10 cellular contexts compared by ENCODE assay signal in genomic region chr10:102775201-102775972, GRCh38. TPM values are rescaled to one million over a fixed set of nuclear protein-coding genes. Genes with fewer than 3 reads are reported as not detected.
A peak's percentile ranks its signal among the peaks of the same experiment; 100 is the strongest.
DNase-seq lines count a peak whose midpoint lies in the region; ATAC-seq and TF ChIP-seq lines count a peak whose summit lies in the region.
"Had no signal": no experiment of that assay in that cellular context is flagged by ENCODE, and none has a peak within 500 bp of the region (broad histone marks: within the 10 kb centered on the region; RNA-seq: fewer than 3 reads in every experiment).

No MANE protein-coding gene starts in this region.

- H3K27ac ChIP-seq in ACC112 (ENCODE audit: low read depth, low read length): peak overlapping the region; percentile 86
- peak overlapping the region; percentile 72 for H3K27ac ChIP-seq in SJSA1
- H3K27ac ChIP-seq in neural progenitor cell: no peak overlapping the region

- no peaks in the 10 kb centered on the region for H3K27me3 ChIP-seq in ACC112 (ENCODE audit: insufficient read depth, low read length)
- H3K27me3 ChIP-seq in SJSA1 (replicated peaks): no peaks in the 10 kb centered on the region
- no peaks in the 10 kb centered on the region for H3K27me3 ChIP-seq in neural progenitor cell

- no peak for ATAC-seq in GM21529 (IDR thresholded peaks at IDR 0.05; ENCODE audit: unreplicated experiment)

- peak overlapping the region; percentile 99 for H3K27ac Mint-ChIP-seq in neural progenitor cell

- no peak overlapping the region for H2AFZ ChIP-seq in ACC112 (ENCODE audit: low read length, unreplicated experiment)
- H2AFZ ChIP-seq in neural progenitor cell (replicated peaks): no peak overlapping the region

- H3K4me3 Mint-ChIP-seq in neural progenitor cell: peak overlapping the region; percentile 85

- DNase-seq in SJSA1 (ENCODE audit: low read depth in 1 of 2, low spot score in 2 of 2): no peak
- DNase-seq in fibroblast of villous mesenchyme (ENCODE audit: low read depth): peak; percentile 57
- no peak for DNase-seq in neural progenitor cell (ENCODE audit: low spot score)
- no peak for DNase-seq in D341Med (ENCODE audit: low spot score)
- DNase-seq in NCI-H128 (lab: John Stamatoyannopoulos, UW; ENCODE audit: unreplicated experiment): no peak
- no peak for DNase-seq in AG20443 (ENCODE audit: low spot score)
- DNase-seq: NCI-H187 had no signal

- H4K20me1 ChIP-seq in neural progenitor cell (ENCODE audit: low read depth): peaks cover 28% of the 10 kb centered on the region

- H3K36me3 ChIP-seq in ACC112 (ENCODE audit: insufficient read depth, low read length): no peaks in the 10 kb centered on the region
- H3K36me3 ChIP-seq in SJSA1: no peaks in the 10 kb centered on the region
- H3K36me3 ChIP-seq in neural progenitor cell: no peaks in the 10 kb centered on the region

- TF ChIP-seq CTCF in fibroblast of villous mesenchyme (IDR thresholded peaks at IDR 0.05; ENCODE audit: insufficient read depth, low read depth, low read length) (no peak), neural progenitor cell (IDR thresholded peaks at IDR 0.05) (no peak)

- peaks cover 34% of the 10 kb centered on the region for H3F3A ChIP-seq in neural progenitor cell (ENCODE audit: low read depth)

- no peak overlapping the region for H3K9ac ChIP-seq in neural progenitor cell

- H3K4me1 ChIP-seq in ACC112 (ENCODE audit: control insufficient read depth, insufficient read depth, low read length, unreplicated experiment): peaks cover 75% of the 10 kb centered on the region
- peaks cover 31% of the 10 kb centered on the region for H3K4me1 ChIP-seq in SJSA1 (replicated peaks)
- peaks cover 43% of the 10 kb centered on the region for H3K4me1 ChIP-seq in neural progenitor cell

- peaks cover 7% of the 10 kb centered on the region for H3K27me3 Mint-ChIP-seq in neural progenitor cell (ENCODE audit: insufficient read depth, low read depth)
- H3K27me3 Mint-ChIP-seq: activated CD8-positive, alpha-beta T cell treated with anti-CD3 and anti-CD28 coated beads for 36 hours had no signal

- peak overlapping the region; percentile 80 for H3K4me2 ChIP-seq in neural progenitor cell

- H3K79me2 ChIP-seq in ACC112 (ENCODE audit: control insufficient read depth, insufficient read depth, low read length, unreplicated experiment) (peaks cover 43% of the 10 kb centered on the region), neural progenitor cell (ENCODE audit: low read depth) (no peaks in the 10 kb centered on the region)

- H3K36me3 Mint-ChIP-seq in neural progenitor cell: no peaks in the 10 kb centered on the region

- H3K4me3 ChIP-seq in ACC112 (ENCODE audit: low read depth, low read length) (peak overlapping the region; percentile 74), SJSA1 (peak overlapping the region; percentile 18), fibroblast of villous mesenchyme (ENCODE audit: low read depth, low read length) (peak overlapping the region; percentile 52), neural progenitor cell (peak overlapping the region; percentile 33)

- H3K9me3 Mint-ChIP-seq in neural progenitor cell: no peaks in the 10 kb centered on the region
- H3K9me3 Mint-ChIP-seq: activated CD8-positive, alpha-beta T cell treated with anti-CD3 and anti-CD28 coated beads for 36 hours had no signal

- H3K4me1 Mint-ChIP-seq in neural progenitor cell: peaks cover 74% of the 10 kb centered on the region

- H3K9me3 ChIP-seq in SJSA1 (replicated peaks) (no peaks in the 10 kb centered on the region), neural progenitor cell (ENCODE audit: low read depth) (no peaks in the 10 kb centered on the region)

RNA-seq across cellular contexts. Expression of gene WBP1L, which starts 31.6 kb away (rescaled TPM):
- total RNA-seq in SJSA1 (2014; rRNA removed; shearing (Covaris generic)): 13.3 and 21.0 TPM in 2 replicates
- total RNA-seq in fibroblast of villous mesenchyme: 34.8 and 40.6 TPM in 2 replicates
- total RNA-seq in neural progenitor cell (ENCODE audit: low replicate concordance): 21.1 and 29.3 TPM in 2 replicates

Comparison
In these comparisons a context has a peak if more than half of its experiments do, and no peak if none do; other contexts are left out.
1. H3K4me3 ChIP-seq: peak in every context shown above with its lines; median percentile 74 in ACC112; 52 in fibroblast of villous mesenchyme; 33 in neural progenitor cell; 18 in SJSA1.